Comparison of ENCODE assay signal across 8 cellular contexts in the genomic region with DNA sequence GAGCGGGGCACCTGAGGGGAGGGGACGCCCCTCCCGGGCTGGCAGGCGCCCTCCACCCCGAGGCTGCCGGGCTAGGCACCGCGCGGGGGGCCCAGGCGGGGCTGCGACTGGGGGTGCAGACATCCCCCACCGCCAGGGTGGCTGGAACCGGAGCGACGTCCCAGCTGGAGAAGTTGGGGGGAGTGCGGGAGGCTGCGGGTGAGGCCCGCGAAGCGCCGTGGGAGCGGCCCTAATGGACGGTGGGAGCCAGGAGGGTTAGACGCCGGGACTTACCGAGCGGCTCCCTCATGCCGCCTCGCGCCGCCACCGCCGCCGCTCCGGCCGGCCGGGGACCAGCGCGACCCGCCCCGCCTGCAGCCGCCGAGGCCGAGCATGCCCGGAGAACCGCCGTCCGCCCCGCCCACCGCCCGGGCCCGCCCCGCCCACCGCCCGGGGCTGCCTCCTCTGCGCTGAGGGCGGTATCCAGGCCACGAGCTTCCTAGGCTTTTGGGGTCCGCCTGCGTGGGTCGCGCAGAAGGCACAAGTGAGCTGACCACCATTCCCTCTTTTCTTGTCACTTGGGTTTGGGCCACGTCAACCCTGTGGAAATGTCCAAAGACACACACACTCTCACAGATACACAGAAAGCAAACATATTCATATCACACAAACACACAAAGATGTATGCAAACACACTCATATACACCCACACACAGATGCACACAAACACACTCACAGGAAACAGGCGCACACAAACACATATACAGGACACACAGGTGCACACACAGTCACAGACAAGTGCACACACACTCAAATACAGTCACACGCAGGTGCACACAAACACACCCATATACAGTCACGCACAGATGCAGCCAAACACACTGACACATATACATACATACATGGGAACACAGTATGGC. TPM values are rescaled to one million over a fixed set of nuclear protein-coding genes. Genes with fewer than 3 reads are reported as not detected.
DNase-seq lines count a peak whose midpoint lies in the region; TF ChIP-seq lines count a peak whose summit lies in the region.

A gene with protein sequence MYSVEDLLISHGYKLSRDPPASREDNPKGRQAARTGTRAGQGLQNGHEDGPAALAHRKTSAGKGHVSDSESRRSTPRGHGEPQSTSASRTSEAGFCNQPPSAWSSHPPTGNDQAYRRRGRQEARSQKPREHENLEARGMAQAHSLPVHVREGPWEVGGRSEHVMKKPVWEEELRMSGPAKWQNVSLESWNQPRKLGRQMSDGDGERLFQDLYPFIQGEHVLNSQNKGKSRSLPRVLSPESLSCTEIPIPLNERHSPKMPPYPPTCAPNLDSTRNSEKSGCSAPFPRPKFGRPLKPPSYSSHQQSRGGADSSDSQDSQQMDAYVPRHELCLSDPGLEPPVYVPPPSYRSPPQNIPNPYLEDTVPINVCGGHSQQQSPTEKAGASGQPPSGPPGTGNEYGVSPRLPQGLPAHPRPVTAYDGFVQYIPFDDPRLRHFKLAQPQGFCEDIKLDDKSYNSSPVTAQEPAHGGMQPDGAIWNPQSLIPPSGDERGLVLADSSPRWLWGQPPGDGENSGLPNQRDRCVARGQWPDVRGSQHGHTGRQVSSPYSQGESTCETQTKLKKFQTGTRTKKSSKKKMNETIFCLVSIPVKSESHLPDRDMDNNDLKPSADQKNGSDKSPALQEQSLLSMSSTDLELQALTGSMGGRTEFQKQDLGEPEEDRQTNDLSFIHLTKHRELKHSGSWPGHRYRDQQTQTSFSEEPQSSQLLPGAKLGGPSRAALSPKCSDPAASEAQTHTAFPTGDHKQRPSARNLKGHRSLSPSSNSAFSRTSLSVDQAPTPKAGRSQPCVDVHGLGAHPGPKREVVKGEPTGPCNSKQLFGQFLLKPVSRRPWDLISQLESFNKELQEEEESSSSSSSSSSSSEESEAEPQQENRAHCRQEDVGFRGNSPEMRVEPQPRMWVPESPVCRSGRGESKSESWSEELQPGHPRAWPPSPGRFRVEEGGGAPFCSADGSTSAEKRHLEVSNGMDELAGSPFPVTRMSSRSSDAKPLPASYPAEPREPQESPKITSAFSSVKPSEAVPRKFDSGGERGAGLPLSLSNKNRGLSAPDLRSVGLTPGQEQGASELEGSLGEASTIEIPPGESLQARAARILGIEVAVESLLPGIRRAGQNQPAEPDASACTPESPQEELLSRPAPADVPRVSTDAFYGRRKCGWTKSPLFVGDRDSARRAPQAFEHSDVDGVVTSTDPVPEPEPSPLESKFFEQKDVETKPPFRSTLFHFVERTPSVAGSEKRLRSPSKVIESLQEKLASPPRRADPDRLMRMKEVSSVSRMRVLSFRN (N-terminal part only) (minus strand): TSS at position 378 of the 899 bp plus-strand sequence. CDS start 11,774 bp downstream, outside the sequence.

- H3K27ac Mint-ChIP-seq in activated naive CD8-positive, alpha-beta T cell = no peak within 1 kb of the TSS

- peak; percentile 24 for DNase-seq in COLO668 (lab: John Stamatoyannopoulos, UW; ENCODE audit: unreplicated experiment)
- peak; percentile 67 for DNase-seq in HEK293T (ENCODE audit: extremely low spot score)
- DNase-seq in SJCRH30 = peak; percentile 21 to 41
- peak in 38 of 42 donors; percentile 32 to 81 (median 60) for DNase-seq in head of caudate nucleus
- peak; percentile 68 to 75 for DNase-seq in tibial nerve (ENCODE audit: low spot score in 2 of 2)
- DNase-seq in A172 (ENCODE audit: low spot score) = no peak

- intact Hi-C loops in head of caudate nucleus (cut with DNase I) = no loop called here

- peak in 1 of 2 donors; percentile 32 for TF ChIP-seq EP300 in tibial nerve (IDR thresholded peaks at IDR 0.05)

- H3K9me3 Mint-ChIP-seq in activated naive CD8-positive, alpha-beta T cell (ENCODE audit: low read depth) = no peaks in the 10 kb centered on the region

- CTCF ChIA-PET in HEK293T (lab: Yijun Ruan, JAX) = no interaction called here

- H3K4me3 Mint-ChIP-seq in activated naive CD8-positive, alpha-beta T cell = peak within 1 kb of the TSS; percentile 83

- no peaks in the 10 kb centered on the region for H3K36me3 ChIP-seq in SJCRH30
- H3K36me3 ChIP-seq in neutrophil = no peaks in the 10 kb centered on the region
- H3K36me3 ChIP-seq in tibial nerve = no peaks in the 10 kb centered on the region

- POLR2A ChIA-PET in HEK293T (lab: Yijun Ruan, JAX) = no interaction called here

- H3K4me1 ChIP-seq in SJCRH30 (no peaks in the 10 kb centered on the region), neutrophil (ENCODE audit: control insufficient read depth in 1 of 2, insufficient read depth in 1 of 2, low read depth in 1 of 2, low read length in 1 of 2) (peaks cover 16 to 20% of the 10 kb centered on the region in 2 experiments), tibial nerve (peaks cover 0 to 49% (median 2%) of the 10 kb centered on the region in 4 donors)

- H3K27ac ChIP-seq in SJCRH30 = no peak within 1 kb of the TSS
- no peak within 1 kb of the TSS for H3K27ac ChIP-seq in neutrophil
- peak within 1 kb of the TSS; percentile 64 to 93 (median 84) for H3K27ac ChIP-seq in tibial nerve

- TF ChIP-seq CTCF in neutrophil (IDR thresholded peaks at IDR 0.05) (no peak), tibial nerve (IDR thresholded peaks at IDR 0.05) (peak in 1 of 5 experiments; percentile 49)

- H3K4me1 Mint-ChIP-seq in activated naive CD8-positive, alpha-beta T cell (ENCODE audit: low read depth) = peaks cover 6% of the 10 kb centered on the region

- TF ChIP-seq POLR2A in tibial nerve (IDR thresholded peaks at IDR 0.05) = peak in 1 of 2 donors; percentile 67

- peaks cover 65% of the 10 kb centered on the region for H3K27me3 Mint-ChIP-seq in activated naive CD8-positive, alpha-beta T cell

- H3K4me3 ChIP-seq in SJCRH30 (peak within 1 kb of the TSS; percentile 47), neutrophil (ENCODE audit: low read depth in 1 of 2, low read length in 1 of 2) (peak within 1 kb of the TSS; percentile 52 to 60), tibial nerve (peak within 1 kb of the TSS; percentile 53 to 92 (median 78))

- H3K36me3 Mint-ChIP-seq in activated naive CD8-positive, alpha-beta T cell = no peaks in the 10 kb centered on the region

- H3K9me3 ChIP-seq in SJCRH30 (replicated peaks) (no peaks in the 10 kb centered on the region), neutrophil (no peaks in the 10 kb centered on the region), tibial nerve (no peaks in the 10 kb centered on the region)

- WGBS in tibial nerve, 2 donors = 5 to 15% methylated on average over 17 to 58 of the region's 66 CpGs

- H3K27me3 ChIP-seq in SJCRH30 (no peaks in the 10 kb centered on the region; the same call in 1 of the 2 replicates), neutrophil (peaks cover 85% of the 10 kb centered on the region), tibial nerve (peaks cover 0 to 4% of the 10 kb centered on the region in 2 donors)

TF ChIP-seq in HEK293T, 16 proteins besides CTCF, POLR2A, EP300 and RAD21:
- TF ChIP-seq BHLHE40 (IDR thresholded peaks at IDR 0.05; ENCODE audit: borderline replicate concordance) (no peak), L3MBTL2 (conservative IDR thresholded peaks at IDR 0.05) (no peak), LEF1 (IDR thresholded peaks at IDR 0.05; ENCODE audit: borderline replicate concordance) (no peak), SUZ12 (IDR thresholded peaks at IDR 0.05) (no peak), NFRKB (IDR thresholded peaks at IDR 0.05) (no peak), FOXA1 (IDR thresholded peaks at IDR 0.05) (no peak), ZNF384 (IDR thresholded peaks at IDR 0.05) (no peak), SP1 (IDR thresholded peaks at IDR 0.05) (no peak)
TF ChIP-seq in HEK293T: peak in this region for 0.

RNA-seq across cellular contexts. Expression of the gene that starts here (rescaled TPM):
- 0.05 and 0.08 TPM in 2 replicates for total RNA-seq in SJCRH30 (2014; rRNA removed; shearing (Covaris generic))
- 10 to 100 TPM; 30.0 to 65.3 (median 44.2) TPM for total RNA-seq in tibial nerve
- total RNA-seq in A172 (2014; rRNA removed; shearing (Covaris generic)) = 3.2 and 4.2 TPM in 2 replicates

Comparison
In these comparisons a context has a peak if more than half of its experiments do, and no peak if none do; other contexts are left out.
1. Peak in DNase-seq and H3K4me3 ChIP-seq in SJCRH30; RNA of the gene not detected or under 1 TPM.
2. H3K27ac ChIP-seq: peak in tibial nerve (4 of 4); none in SJCRH30 (single experiment) and neutrophil (single experiment).
3. Peak in every context shown above with its lines, with median percentiles within 50 percentile points of each other: H3K4me3 ChIP-seq.